ENCODE assay signal across 22 cellular contexts in the genomic region with DNA sequence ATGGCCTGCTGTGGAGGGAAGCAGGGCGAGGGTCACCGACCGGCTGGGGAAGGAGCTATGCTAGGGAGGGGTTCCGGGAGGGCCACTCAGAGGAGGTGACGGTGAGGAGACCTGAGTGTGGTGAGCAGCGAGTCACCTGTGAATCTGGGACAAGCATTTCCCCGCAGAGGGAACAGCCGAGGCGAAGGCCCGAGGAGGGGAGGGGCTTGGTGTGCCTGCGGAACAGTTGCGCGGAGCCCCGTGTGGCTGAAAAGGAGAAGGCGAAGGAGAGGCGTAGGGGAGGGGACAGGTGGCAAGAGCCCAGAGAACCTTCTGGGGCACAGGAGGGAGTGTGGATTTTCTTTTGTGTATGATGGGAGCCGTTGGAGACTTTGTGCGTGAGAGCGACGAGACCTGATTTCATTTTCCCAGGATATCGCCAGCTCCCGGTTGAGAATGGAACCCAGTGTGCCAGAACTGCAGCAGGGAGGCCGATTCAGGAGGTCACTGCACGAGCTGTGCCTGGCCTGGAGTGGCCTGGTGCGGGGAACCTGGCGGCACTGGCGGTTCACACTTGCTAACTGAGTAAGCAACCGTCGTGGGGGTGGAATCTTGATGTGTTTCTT.
"Had no signal": no experiment of that assay in that cellular context is flagged by ENCODE, and none has a peak within 500 bp of the region (broad histone marks: within the 10 kb centered on the region; RNA-seq: fewer than 3 reads in every experiment).

No MANE protein-coding gene starts in this region.

- H3K27ac Mint-ChIP-seq: activated CD8-positive, alpha-beta memory T cell treated with anti-CD3 and anti-CD28 coated beads, Interleukin-2, amount 10 ng/mL, durations not matched to agents 7 days and 5 days; activated CD8-positive, alpha-beta T cell treated with anti-CD3 and anti-CD28 coated beads for 36 hours; activated naive CD4-positive, alpha-beta T cell treated with anti-CD3 and anti-CD28 coated beads, Interleukin-2, amount 10 ng/mL, durations not matched to agents 7 days and 5 days; naive thymus-derived CD4-positive, alpha-beta T cell; neural progenitor cell; progenitor cell of endocrine pancreas; stimulated activated memory B cell treated with anti-CD40 and anti-IgM and Interleukin-4, amounts not matched to agents 10 μg/mL and 1 μg/mL and 100 μg/mL, for 72 hours; type B pancreatic cell had no signal

- H3K36me3 Mint-ChIP-seq: activated CD8-positive, alpha-beta memory T cell treated with anti-CD3 and anti-CD28 coated beads, Interleukin-2, amount 10 ng/mL, durations not matched to agents 7 days and 5 days; activated naive CD4-positive, alpha-beta T cell treated with anti-CD3 and anti-CD28 coated beads, Interleukin-2, amount 10 ng/mL, durations not matched to agents 7 days and 5 days; naive thymus-derived CD4-positive, alpha-beta T cell; neural progenitor cell; stimulated activated memory B cell treated with anti-CD40 and anti-IgM and Interleukin-4, amounts not matched to agents 10 μg/mL and 1 μg/mL and 100 μg/mL, for 72 hours; type B pancreatic cell had no signal

- H3K4me3 Mint-ChIP-seq: activated CD8-positive, alpha-beta memory T cell treated with anti-CD3 and anti-CD28 coated beads, Interleukin-2, amount 10 ng/mL, durations not matched to agents 7 days and 5 days; activated CD8-positive, alpha-beta T cell treated with anti-CD3 and anti-CD28 coated beads for 36 hours; activated naive CD4-positive, alpha-beta T cell treated with anti-CD3 and anti-CD28 coated beads, Interleukin-2, amount 10 ng/mL, durations not matched to agents 7 days and 5 days; naive thymus-derived CD4-positive, alpha-beta T cell; neural progenitor cell; stimulated activated memory B cell treated with anti-CD40 and anti-IgM and Interleukin-4, amounts not matched to agents 10 μg/mL and 1 μg/mL and 100 μg/mL, for 72 hours; type B pancreatic cell had no signal

- DNase-seq: activated CD4-positive, alpha-beta T cell treated with anti-CD3 and anti-CD28 coated beads for 48 hours; activated CD8-positive, alpha-beta memory T cell treated with anti-CD3 and anti-CD28 coated beads, Interleukin-2, amount 10 ng/mL, durations not matched to agents 7 days and 5 days; activated CD8-positive, alpha-beta T cell treated with anti-CD3 and anti-CD28 coated beads for 36 hours; activated effector memory CD4-positive, alpha-beta T cell treated with anti-CD3 and anti-CD28 coated beads, Interleukin-2, amount 50 U/mL, for 16 hours; activated naive CD4-positive, alpha-beta T cell treated with anti-CD3 and anti-CD28 coated beads, Interleukin-2, amount 10 ng/mL, durations not matched to agents 7 days and 5 days; activated T-cell treated with anti-CD3 and anti-CD28 coated beads for 4 hours; anterior cingulate cortex; body of pancreas; dermis blood vessel endothelial cell; effector CD8-positive, alpha-beta T cell; foreskin keratinocyte; left cardiac atrium; mesenchymal stem cell; naive thymus-derived CD4-positive, alpha-beta T cell; retina; sigmoid colon; stimulated activated CD4-positive, alpha-beta T cell treated with anti-CD3 and anti-CD28 coated beads, Interleukin-15, amount 100 ng/mL, for 24 hours; T-helper 9 cell had no signal

- ATAC-seq: activated CD8-positive, alpha-beta memory T cell treated with anti-CD3 and anti-CD28 coated beads, Interleukin-2, amount 10 ng/mL, durations not matched to agents 7 days and 5 days; activated CD8-positive, alpha-beta T cell treated with anti-CD3 and anti-CD28 coated beads for 36 hours; body of pancreas; foreskin keratinocyte; left cardiac atrium; naive thymus-derived CD4-positive, alpha-beta T cell; stimulated activated memory B cell treated with anti-CD40 and anti-IgM and Interleukin-4, amounts not matched to agents 10 μg/mL and 1 μg/mL and 100 μg/mL, for 72 hours had no signal

- H3K9me3 Mint-ChIP-seq: activated CD8-positive, alpha-beta T cell treated with anti-CD3 and anti-CD28 coated beads for 36 hours; activated naive CD4-positive, alpha-beta T cell treated with anti-CD3 and anti-CD28 coated beads, Interleukin-2, amount 10 ng/mL, durations not matched to agents 7 days and 5 days; neural progenitor cell; type B pancreatic cell had no signal
